In the genomic region with DNA sequence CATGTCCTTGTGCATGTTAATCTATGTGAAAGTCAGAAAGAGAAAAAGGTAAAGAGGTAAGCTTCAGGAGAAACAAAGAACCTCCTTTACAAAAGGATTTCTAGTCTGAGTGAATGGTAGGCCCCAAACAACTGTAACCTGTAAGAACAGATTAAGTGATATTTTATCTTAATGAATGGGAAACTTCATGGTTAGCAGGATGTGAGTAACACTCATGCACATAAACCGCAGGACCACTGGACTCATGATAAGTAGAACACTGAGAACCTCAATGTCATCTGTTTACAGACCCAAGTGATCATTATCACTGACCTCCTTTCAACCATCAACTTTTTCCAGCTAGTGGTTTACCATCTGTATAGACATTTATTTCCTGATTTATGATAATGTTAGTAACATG, we compare ENCODE assay signal across 1 cellular context.
TF ChIP-seq lines count a peak whose summit lies in the region.

No MANE protein-coding gene starts in this region.

TF ChIP-seq in K562, 482 proteins besides CTCF, POLR2A, EP300 and RAD21 (continued from another document and continues in another):
- TF ChIP-seq MECOM (CRISPR knock-in tag; IDR thresholded peaks at IDR 0.05) (no peak), ZNF586 (CRISPR knock-in tag; conservative IDR thresholded peaks at IDR 0.05) (no peak), HDGF (IDR thresholded peaks at IDR 0.05) (no peak), PKNOX1 (IDR thresholded peaks at IDR 0.05) (peak; percentile 54), BRF1 (IDR thresholded peaks at IDR 0.05; ENCODE audit: borderline replicate concordance, extremely low read depth, insufficient read length) (no peak), ZNF699 (CRISPR knock-in tag; IDR thresholded peaks at IDR 0.05; ENCODE audit: insufficient replicate concordance) (no peak), ASH1L (IDR thresholded peaks at IDR 0.05; ENCODE audit: borderline replicate concordance, low read depth, partially characterized antibody) (no peak), POLR2AphosphoS5 (IDR thresholded peaks at IDR 0.05; ENCODE audit: control insufficient read depth, insufficient read depth, low read depth, low read length) (0 out of 2 replicates have a peak, but pooled peaks have one; percentile 35), ZNF121 (CRISPR knock-in tag; conservative IDR thresholded peaks at IDR 0.05) (no peak), ZNF79 (CRISPR knock-in tag; IDR thresholded peaks at IDR 0.05; ENCODE audit: low read depth) (no peak), GABPB2 (CRISPR knock-in tag; conservative IDR thresholded peaks at IDR 0.05) (no peak), AFF1 (IDR thresholded peaks at IDR 0.05; ENCODE audit: low read depth in 1 of 2, partially characterized antibody in 2 of 2) (no peak), ZNF224 (CRISPR knock-in tag; IDR thresholded peaks at IDR 0.05) (no peak), ELF4 (CRISPR knock-in tag; IDR thresholded peaks at IDR 0.05) (peak; percentile 21; the same call in 1 of the 2 replicates), ZNF830 (CRISPR knock-in tag; IDR thresholded peaks at IDR 0.05) (no peak), ETS1 (conservative IDR thresholded peaks at IDR 0.05; ENCODE audit: control insufficient read depth, low read depth, low read length) (no peak), SRSF7 (optimal IDR thresholded peaks at IDR 0.05; ENCODE audit: low read depth, low read length) (no peak), ZBTB26 (CRISPR knock-in tag; IDR thresholded peaks at IDR 0.05) (no peak), NR3C1 (CRISPR knock-in tag; IDR thresholded peaks at IDR 0.05) (no peak), NUFIP1 (IDR thresholded peaks at IDR 0.05; ENCODE audit: partially characterized antibody) (no peak), SRSF3 (IDR thresholded peaks at IDR 0.05; ENCODE audit: insufficient read depth, low read length) (no peak), ZNF77 (CRISPR knock-in tag; IDR thresholded peaks at IDR 0.05) (no peak), ETS2 (tag; IDR thresholded peaks at IDR 0.05; ENCODE audit: borderline replicate concordance, poor library complexity, severe bottlenecking) (no peak), MXI1 (IDR thresholded peaks at IDR 0.05; ENCODE audit: low read depth, low read length) (no peak), DNMT1 (IDR thresholded peaks at IDR 0.05) (no peak), ZC3H8 (IDR thresholded peaks at IDR 0.05) (no peak), SMAD2 (IDR thresholded peaks at IDR 0.05; ENCODE audit: low read depth, low read length) (no peak), HOMEZ (CRISPR knock-in tag; IDR thresholded peaks at IDR 0.05) (no peak), MCM7 (IDR thresholded peaks at IDR 0.05) (no peak), ZNF76 (CRISPR knock-in tag; IDR thresholded peaks at IDR 0.05; ENCODE audit: borderline replicate concordance) (no peak), ZNF282 (CRISPR knock-in tag; IDR thresholded peaks at IDR 0.05) (no peak), ZNF444 (CRISPR knock-in tag; IDR thresholded peaks at IDR 0.05) (no peak), NFRKB (IDR thresholded peaks at IDR 0.05; ENCODE audit: low read depth) (no peak), HSF4 (CRISPR knock-in tag; IDR thresholded peaks at IDR 0.05; ENCODE audit: borderline replicate concordance) (no peak), SPI1 (IDR thresholded peaks at IDR 0.05; ENCODE audit: borderline replicate concordance, low read depth, low read length) (no peak), SIN3B (IDR thresholded peaks at IDR 0.05; ENCODE audit: low read depth) (no peak)
- TF ChIP-seq, protein P1, sequence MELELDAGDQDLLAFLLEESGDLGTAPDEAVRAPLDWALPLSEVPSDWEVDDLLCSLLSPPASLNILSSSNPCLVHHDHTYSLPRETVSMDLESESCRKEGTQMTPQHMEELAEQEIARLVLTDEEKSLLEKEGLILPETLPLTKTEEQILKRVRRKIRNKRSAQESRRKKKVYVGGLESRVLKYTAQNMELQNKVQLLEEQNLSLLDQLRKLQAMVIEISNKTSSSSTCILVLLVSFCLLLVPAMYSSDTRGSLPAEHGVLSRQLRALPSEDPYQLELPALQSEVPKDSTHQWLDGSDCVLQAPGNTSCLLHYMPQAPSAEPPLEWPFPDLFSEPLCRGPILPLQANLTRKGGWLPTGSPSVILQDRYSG (tag; conservative IDR thresholded peaks at IDR 0.05; ENCODE audit: low read depth), result no peak
- TF ChIP-seq, protein P2, sequence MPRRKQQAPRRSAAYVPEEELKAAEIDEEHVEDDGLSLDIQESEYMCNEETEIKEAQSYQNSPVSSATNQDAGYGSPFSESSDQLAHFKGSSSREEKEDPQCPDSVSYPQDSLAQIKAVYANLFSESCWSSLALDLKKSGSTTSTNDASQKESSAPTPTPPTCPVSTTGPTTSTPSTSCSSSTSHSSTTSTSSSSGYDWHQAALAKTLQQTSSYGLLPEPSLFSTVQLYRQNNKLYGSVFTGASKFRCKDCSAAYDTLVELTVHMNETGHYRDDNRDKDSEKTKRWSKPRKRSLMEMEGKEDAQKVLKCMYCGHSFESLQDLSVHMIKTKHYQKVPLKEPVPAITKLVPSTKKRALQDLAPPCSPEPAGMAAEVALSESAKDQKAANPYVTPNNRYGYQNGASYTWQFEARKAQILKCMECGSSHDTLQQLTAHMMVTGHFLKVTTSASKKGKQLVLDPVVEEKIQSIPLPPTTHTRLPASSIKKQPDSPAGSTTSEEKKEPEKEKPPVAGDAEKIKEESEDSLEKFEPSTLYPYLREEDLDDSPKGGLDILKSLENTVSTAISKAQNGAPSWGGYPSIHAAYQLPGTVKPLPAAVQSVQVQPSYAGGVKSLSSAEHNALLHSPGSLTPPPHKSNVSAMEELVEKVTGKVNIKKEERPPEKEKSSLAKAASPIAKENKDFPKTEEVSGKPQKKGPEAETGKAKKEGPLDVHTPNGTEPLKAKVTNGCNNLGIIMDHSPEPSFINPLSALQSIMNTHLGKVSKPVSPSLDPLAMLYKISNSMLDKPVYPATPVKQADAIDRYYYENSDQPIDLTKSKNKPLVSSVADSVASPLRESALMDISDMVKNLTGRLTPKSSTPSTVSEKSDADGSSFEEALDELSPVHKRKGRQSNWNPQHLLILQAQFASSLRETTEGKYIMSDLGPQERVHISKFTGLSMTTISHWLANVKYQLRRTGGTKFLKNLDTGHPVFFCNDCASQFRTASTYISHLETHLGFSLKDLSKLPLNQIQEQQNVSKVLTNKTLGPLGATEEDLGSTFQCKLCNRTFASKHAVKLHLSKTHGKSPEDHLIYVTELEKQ (CRISPR knock-in tag; IDR thresholded peaks at IDR 0.05), result no peak
- TF ChIP-seq, protein P3, sequence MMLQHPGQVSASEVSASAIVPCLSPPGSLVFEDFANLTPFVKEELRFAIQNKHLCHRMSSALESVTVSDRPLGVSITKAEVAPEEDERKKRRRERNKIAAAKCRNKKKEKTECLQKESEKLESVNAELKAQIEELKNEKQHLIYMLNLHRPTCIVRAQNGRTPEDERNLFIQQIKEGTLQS (IDR thresholded peaks at IDR 0.05), result peak; percentile 71; the same call in 1 of the 2 replicates
- TF ChIP-seq, protein P3 (CRISPR knock-in tag; conservative IDR thresholded peaks at IDR 0.05), result no peak
- TF ChIP-seq, protein P4, sequence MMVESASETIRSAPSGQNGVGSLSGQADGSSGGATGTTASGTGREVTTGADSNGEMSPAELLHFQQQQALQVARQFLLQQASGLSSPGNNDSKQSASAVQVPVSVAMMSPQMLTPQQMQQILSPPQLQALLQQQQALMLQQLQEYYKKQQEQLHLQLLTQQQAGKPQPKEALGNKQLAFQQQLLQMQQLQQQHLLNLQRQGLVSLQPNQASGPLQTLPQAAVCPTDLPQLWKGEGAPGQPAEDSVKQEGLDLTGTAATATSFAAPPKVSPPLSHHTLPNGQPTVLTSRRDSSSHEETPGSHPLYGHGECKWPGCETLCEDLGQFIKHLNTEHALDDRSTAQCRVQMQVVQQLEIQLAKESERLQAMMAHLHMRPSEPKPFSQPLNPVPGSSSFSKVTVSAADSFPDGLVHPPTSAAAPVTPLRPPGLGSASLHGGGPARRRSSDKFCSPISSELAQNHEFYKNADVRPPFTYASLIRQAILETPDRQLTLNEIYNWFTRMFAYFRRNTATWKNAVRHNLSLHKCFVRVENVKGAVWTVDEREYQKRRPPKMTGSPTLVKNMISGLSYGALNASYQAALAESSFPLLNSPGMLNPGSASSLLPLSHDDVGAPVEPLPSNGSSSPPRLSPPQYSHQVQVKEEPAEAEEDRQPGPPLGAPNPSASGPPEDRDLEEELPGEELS (CRISPR knock-in tag; IDR thresholded peaks at IDR 0.05; ENCODE audit: borderline replicate concordance), result no peak
- TF ChIP-seq, protein P5, sequence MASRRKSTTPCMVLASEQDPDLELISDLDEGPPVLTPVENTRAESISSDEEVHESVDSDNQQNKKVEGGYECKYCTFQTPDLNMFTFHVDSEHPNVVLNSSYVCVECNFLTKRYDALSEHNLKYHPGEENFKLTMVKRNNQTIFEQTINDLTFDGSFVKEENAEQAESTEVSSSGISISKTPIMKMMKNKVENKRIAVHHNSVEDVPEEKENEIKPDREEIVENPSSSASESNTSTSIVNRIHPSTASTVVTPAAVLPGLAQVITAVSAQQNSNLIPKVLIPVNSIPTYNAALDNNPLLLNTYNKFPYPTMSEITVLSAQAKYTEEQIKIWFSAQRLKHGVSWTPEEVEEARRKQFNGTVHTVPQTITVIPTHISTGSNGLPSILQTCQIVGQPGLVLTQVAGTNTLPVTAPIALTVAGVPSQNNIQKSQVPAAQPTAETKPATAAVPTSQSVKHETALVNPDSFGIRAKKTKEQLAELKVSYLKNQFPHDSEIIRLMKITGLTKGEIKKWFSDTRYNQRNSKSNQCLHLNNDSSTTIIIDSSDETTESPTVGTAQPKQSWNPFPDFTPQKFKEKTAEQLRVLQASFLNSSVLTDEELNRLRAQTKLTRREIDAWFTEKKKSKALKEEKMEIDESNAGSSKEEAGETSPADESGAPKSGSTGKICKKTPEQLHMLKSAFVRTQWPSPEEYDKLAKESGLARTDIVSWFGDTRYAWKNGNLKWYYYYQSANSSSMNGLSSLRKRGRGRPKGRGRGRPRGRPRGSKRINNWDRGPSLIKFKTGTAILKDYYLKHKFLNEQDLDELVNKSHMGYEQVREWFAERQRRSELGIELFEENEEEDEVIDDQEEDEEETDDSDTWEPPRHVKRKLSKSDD (conservative IDR thresholded peaks at IDR 0.05; ENCODE audit: low read length), result no peak
